ENCODE assay signal across 8 cellular contexts in genomic region chr15:40787344-40787841, GRCh38. TPM values are rescaled to one million over a fixed set of nuclear protein-coding genes. Genes with fewer than 3 reads are reported as not detected.
DNase-seq lines count a peak whose midpoint lies in the region; ATAC-seq and TF ChIP-seq lines count a peak whose summit lies in the region.

No MANE protein-coding gene starts in this region.

- ATAC-seq in HG02678 (IDR thresholded peaks at IDR 0.05; ENCODE audit: unreplicated experiment) (no peak), HG02759 (IDR thresholded peaks at IDR 0.05; ENCODE audit: unreplicated experiment) (no peak), GM18498 (IDR thresholded peaks at IDR 0.05; ENCODE audit: unreplicated experiment) (no peak)

- H3K4me3 ChIP-seq in fibroblast of villous mesenchyme (ENCODE audit: low read depth, low read length) = no peak overlapping the region

- DNase-seq in ELR (ENCODE audit: low read depth) = peak; percentile 75
- peak; percentile 76 for DNase-seq in NCI-H2196 (lab: John Stamatoyannopoulos, UW; ENCODE audit: unreplicated experiment)
- DNase-seq in activated CD8-positive, alpha-beta memory T cell treated with anti-CD3 and anti-CD28 coated beads, Interleukin-2, amount 50 U/mL, for 24 hours (ENCODE audit: extremely low read depth) = peak; percentile 41
- peak; percentile 63 for DNase-seq in fibroblast of villous mesenchyme (ENCODE audit: low read depth)
- DNase-seq in stimulated activated CD4-positive, alpha-beta T cell treated with anti-CD3 and anti-CD28 coated beads, Interleukin-1b, Interleukin-23, amount 100 ng/mL, for 4 hours (ENCODE audit: low read depth in 2 of 2) = peak; percentile 46 to 55

- TF ChIP-seq CTCF in fibroblast of villous mesenchyme (IDR thresholded peaks at IDR 0.05; ENCODE audit: insufficient read depth, low read depth, low read length) = no peak

RNA-seq across cellular contexts. Expression of gene C15orf62, which starts 17.6 kb away (rescaled TPM):
- total RNA-seq in fibroblast of villous mesenchyme = under 0.01 TPM in 1 of 2 replicates, not detected in the other

RNA-seq across cellular contexts. Expression of gene ZFYVE19, which starts 19.5 kb away (rescaled TPM):
- total RNA-seq in fibroblast of villous mesenchyme = 17.3 and 21.6 TPM in 2 replicates

RNA-seq across cellular contexts. Expression of gene DNAJC17, which starts 19.9 kb away (rescaled TPM):
- 24.5 and 30.7 TPM in 2 replicates for total RNA-seq in fibroblast of villous mesenchyme

RNA-seq across cellular contexts. Expression of gene GCHFR, which starts 23.5 kb away (rescaled TPM):
- 2.6 and 2.9 TPM in 2 replicates for total RNA-seq in fibroblast of villous mesenchyme

RNA-seq across cellular contexts. Expression of gene RMDN3, which starts 32.3 kb away (rescaled TPM):
- 17.3 and 17.4 TPM in 2 replicates for total RNA-seq in fibroblast of villous mesenchyme
